ENCODE assay signal across 11 cellular contexts in the genomic region with DNA sequence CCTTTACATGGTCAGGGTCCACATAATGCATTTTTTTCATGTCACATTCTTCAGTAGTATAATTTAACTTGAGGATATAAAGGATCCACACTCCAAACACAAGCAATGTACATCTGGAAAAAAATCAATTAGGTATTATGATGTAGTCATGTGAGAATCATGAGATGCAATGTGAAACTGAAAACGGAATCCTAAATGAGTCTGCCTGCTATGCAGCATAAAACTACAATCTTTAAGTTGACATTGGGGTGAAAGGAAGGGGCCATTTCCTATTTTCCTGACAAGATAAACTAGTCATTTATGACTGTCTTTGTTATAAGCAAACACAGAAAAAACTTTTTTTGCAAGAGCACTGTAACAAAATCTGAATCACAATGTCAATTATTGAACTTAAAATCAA. TPM values are rescaled to one million over a fixed set of nuclear protein-coding genes. Genes with fewer than 3 reads are reported as not detected.
DNase-seq lines count a peak whose midpoint lies in the region; ATAC-seq, FAIRE-seq and TF ChIP-seq lines count a peak whose summit lies in the region.
"Had no signal": no experiment of that assay in that cellular context is flagged by ENCODE, and none has a peak within 500 bp of the region (broad histone marks: within the 10 kb centered on the region; RNA-seq: fewer than 3 reads in every experiment).

No MANE protein-coding gene starts in this region.

- TF ChIP-seq CTCF in foreskin keratinocyte (conservative IDR thresholded peaks at IDR 0.05): no peak

- H3K18ac ChIP-seq in mesenchymal stem cell (ENCODE audit: low read depth in 1 of 2, low read length in 2 of 2): no peak overlapping the region

- peaks cover 4% of the 10 kb centered on the region for H3K79me1 ChIP-seq in mesenchymal stem cell (replicated peaks; ENCODE audit: low read length, poor library complexity, severe bottlenecking)

- H3K9ac ChIP-seq in mesenchymal stem cell (ENCODE audit: low read length): peak overlapping the region; percentile 18

- no peak overlapping the region for H2BK5ac ChIP-seq in mesenchymal stem cell (ENCODE audit: low read depth, low read length, poor library complexity, severe bottlenecking)

- H3K27ac Mint-ChIP-seq in T-helper 1 cell treated with Interleukin-12 subunit alpha and Interleukin-12 subunit beta and Interleukin-4 antibody, amounts not matched to agents 30 μg/mL and 1 μg/mL, for 36 hours: peak overlapping the region; percentile 80

- 100% methylated on average over 1 of the region's 1 CpG for WGBS in mesenchymal stem cell

- H4K91ac ChIP-seq in mesenchymal stem cell (ENCODE audit: low read length): no peak overlapping the region

- H3K4me2 ChIP-seq in mesenchymal stem cell (ENCODE audit: low read length, poor library complexity, severe bottlenecking): no peak overlapping the region

- H3K23ac ChIP-seq in mesenchymal stem cell (ENCODE audit: low read length in 2 of 2): no peak overlapping the region

- H2BK120ac ChIP-seq in mesenchymal stem cell (ENCODE audit: low read depth, low read length): no peak overlapping the region

- H3K4me3 Mint-ChIP-seq in T-helper 1 cell treated with Interleukin-12 subunit alpha and Interleukin-12 subunit beta and Interleukin-4 antibody, amounts not matched to agents 30 μg/mL and 1 μg/mL, for 36 hours: peak overlapping the region; percentile 52

- no peaks in the 10 kb centered on the region for H3K27me3 Mint-ChIP-seq in T-helper 1 cell treated with Interleukin-12 subunit alpha and Interleukin-12 subunit beta and Interleukin-4 antibody, amounts not matched to agents 30 μg/mL and 1 μg/mL, for 36 hours (ENCODE audit: low read depth)

- peaks cover 55% of the 10 kb centered on the region for H3K4me1 Mint-ChIP-seq in T-helper 1 cell treated with Interleukin-12 subunit alpha and Interleukin-12 subunit beta and Interleukin-4 antibody, amounts not matched to agents 30 μg/mL and 1 μg/mL, for 36 hours (ENCODE audit: low read depth)

- peak; percentile 60 for ATAC-seq in GM21786 (IDR thresholded peaks at IDR 0.05; ENCODE audit: unreplicated experiment)
- no peak for ATAC-seq in foreskin keratinocyte

- FAIRE-seq in GM18507 (lab: Jason Lieb, UNC): peak; percentile 87

- no peak overlapping the region for H4K8ac ChIP-seq in mesenchymal stem cell (ENCODE audit: low read length)

- H3K9me3 ChIP-seq in mesenchymal stem cell (ENCODE audit: control insufficient read depth, low read length): no peaks in the 10 kb centered on the region

- H3K36me3 ChIP-seq in mesenchymal stem cell (ENCODE audit: control insufficient read depth in 1 of 2, insufficient read depth in 2 of 2, low read depth in 1 of 2, low read length in 2 of 2): peaks cover 17 to 76% of the 10 kb centered on the region in 2 experiments

- no peak overlapping the region for H2BK15ac ChIP-seq in mesenchymal stem cell (ENCODE audit: low read depth, poor library complexity, severe bottlenecking)

- H3K27me3 ChIP-seq in mesenchymal stem cell (ENCODE audit: control insufficient read depth in 1 of 2, insufficient read depth in 1 of 2, low read length in 2 of 2): no peaks in the 10 kb centered on the region
- H3K27me3 ChIP-seq in foreskin keratinocyte: no peaks in the 10 kb centered on the region

- peaks cover 53% of the 10 kb centered on the region for H3K36me3 Mint-ChIP-seq in T-helper 1 cell treated with Interleukin-12 subunit alpha and Interleukin-12 subunit beta and Interleukin-4 antibody, amounts not matched to agents 30 μg/mL and 1 μg/mL, for 36 hours (ENCODE audit: low read depth)

- no peak overlapping the region for H3K27ac ChIP-seq in mesenchymal stem cell (ENCODE audit: low read length, poor library complexity, severe bottlenecking)
- H3K27ac ChIP-seq in foreskin keratinocyte: no peak overlapping the region

- H3K4me3 ChIP-seq in mesenchymal stem cell (ENCODE audit: insufficient read depth in 1 of 2, low read depth in 1 of 2, low read length in 2 of 2): no peak overlapping the region

- H3K4ac ChIP-seq in mesenchymal stem cell (ENCODE audit: low read depth in 1 of 2, low read length in 2 of 2): no peak overlapping the region

- no peak overlapping the region for H2BK12ac ChIP-seq in mesenchymal stem cell (ENCODE audit: low read length in 2 of 2)

- peaks cover 5% of the 10 kb centered on the region for H3K4me1 ChIP-seq in mesenchymal stem cell (ENCODE audit: control insufficient read depth, insufficient read depth, low read depth, low read length)
- no peaks in the 10 kb centered on the region for H3K4me1 ChIP-seq in foreskin keratinocyte

- H3K9me3 Mint-ChIP-seq in T-helper 1 cell treated with Interleukin-12 subunit alpha and Interleukin-12 subunit beta and Interleukin-4 antibody, amounts not matched to agents 30 μg/mL and 1 μg/mL, for 36 hours: no peaks in the 10 kb centered on the region

- H2AK5ac ChIP-seq in mesenchymal stem cell (ENCODE audit: low read length, severe bottlenecking): no peak overlapping the region

- H2AFZ ChIP-seq in mesenchymal stem cell (ENCODE audit: low read depth, low read length): no peak overlapping the region

- no peak overlapping the region for H3K14ac ChIP-seq in mesenchymal stem cell (ENCODE audit: low read length in 2 of 2)

- no peak for DNase-seq in GM18507 (ENCODE audit: extremely low spot score, insufficient read length, low read depth)
- DNase-seq in mesenchymal stem cell: peak; percentile 39
- no peak for DNase-seq in SHP77 treated with DMSO at 0.1 percent for 48 hours (lab: John Stamatoyannopoulos, UW)
- DNase-seq in foreskin keratinocyte: no peak
- DNase-seq in DMS79 treated with DMSO at 0.1 percent for 48 hours (lab: John Stamatoyannopoulos, UW): no peak
- DNase-seq in Ammon's horn (ENCODE audit: low spot score): no peak
- DNase-seq: activated CD4-positive, alpha-beta T cell treated with anti-CD3 and anti-CD28 coated beads for 48 hours; H7; Karpas-422 had no signal

RNA-seq across cellular contexts. Expression of a gene that starts 27.6 kb away (rescaled TPM):
- 135 TPM for polyA plus RNA-seq in mesenchymal stem cell (2013, experiment 1 of 2)
- 140 TPM for polyA plus RNA-seq in mesenchymal stem cell (2013, experiment 2 of 2)
- total RNA-seq in foreskin keratinocyte: 30.1 and 36.1 TPM in 2 replicates
- polyA plus RNA-seq in foreskin keratinocyte: 19.8 and 21.8 TPM in 2 replicates
